ENCODE assay signal across 8 cellular contexts in the genomic region with DNA sequence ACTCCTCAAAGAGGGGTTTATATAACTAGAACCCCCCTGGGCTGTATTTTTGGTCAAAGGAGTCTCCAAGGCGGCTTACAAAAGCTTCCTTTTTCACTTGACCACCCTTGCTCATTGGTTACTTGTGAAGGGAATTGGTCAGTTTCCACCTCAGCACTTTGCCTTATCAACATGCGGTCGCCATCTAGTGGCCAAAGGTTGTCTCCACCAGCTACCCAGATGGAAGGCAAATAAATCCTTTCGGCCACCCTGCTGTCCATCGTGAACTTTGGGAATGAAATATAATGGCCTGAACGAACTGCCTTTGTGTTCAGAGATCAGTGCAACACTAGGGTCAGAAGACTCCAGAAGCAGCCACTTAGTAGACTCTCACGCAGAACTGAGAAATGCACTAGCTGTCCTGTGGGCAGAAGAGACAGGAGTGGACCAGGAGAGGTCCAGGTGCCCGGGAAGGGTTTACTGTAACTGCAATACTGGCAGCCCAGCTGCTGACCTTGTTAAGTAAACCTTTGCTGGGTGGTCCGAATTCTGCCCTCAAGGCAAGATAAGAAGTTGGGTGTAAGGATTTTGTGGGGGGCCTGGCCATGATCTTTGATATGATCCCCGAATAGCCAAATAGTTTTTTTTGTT.
DNase-seq lines count a peak whose midpoint lies in the region; ATAC-seq and TF ChIP-seq lines count a peak whose summit lies in the region.

No MANE protein-coding gene starts in this region.

- no peaks in the 10 kb centered on the region for H3K27me3 ChIP-seq in WERI-Rb-1 (ENCODE audit: insufficient read depth, low read depth, severe bottlenecking)
- no peaks in the 10 kb centered on the region for H3K27me3 ChIP-seq in lower lobe of right lung (ENCODE audit: low read depth)

- intact Hi-C loops in lower lobe of right lung (cut with DNase I) = loop anchor here (10.0 kb wide), 1 partner anchor 122 kb away; no protein-coding TSS in a partner anchor

- TF ChIP-seq CTCF in WERI-Rb-1 (IDR thresholded peaks at IDR 0.05; ENCODE audit: low read depth, low read length) (peak; percentile 86), lower lobe of right lung (IDR thresholded peaks at IDR 0.05) (peak; percentile 91)

- no peak overlapping the region for H3K27ac ChIP-seq in WERI-Rb-1
- no peak overlapping the region for H3K27ac ChIP-seq in lower lobe of right lung

- H3K36me3 ChIP-seq in WERI-Rb-1 (no peaks in the 10 kb centered on the region), lower lobe of right lung (peaks cover 9% of the 10 kb centered on the region)

- H3K4me3 ChIP-seq in WERI-Rb-1 (ENCODE audit: low read depth, low read length) (no peak overlapping the region), lower lobe of right lung (no peak overlapping the region)

- peak; percentile 69 for ATAC-seq in GM21423 (IDR thresholded peaks at IDR 0.05; ENCODE audit: unreplicated experiment)
- peak; percentile 70 to 80 for ATAC-seq in lower lobe of right lung
- ATAC-seq in HG03469 (IDR thresholded peaks at IDR 0.05; ENCODE audit: unreplicated experiment) = no peak

- peaks cover 24% of the 10 kb centered on the region for H3K4me1 ChIP-seq in lower lobe of right lung

- H3K9me3 ChIP-seq in WERI-Rb-1 (ENCODE audit: severe bottlenecking) (no peaks in the 10 kb centered on the region), lower lobe of right lung (no peaks in the 10 kb centered on the region)

- DNase-seq in Daoy (ENCODE audit: low read depth) = peak; percentile 67
- DNase-seq in M059J (ENCODE audit: low read depth) = peak; percentile 72
- DNase-seq in WERI-Rb-1 = peak; percentile 82
- peak; percentile 67 to 78 for DNase-seq in dermis microvascular lymphatic vessel endothelial cell (ENCODE audit: low read depth in 2 of 2)
- DNase-seq in lower lobe of right lung = peak; percentile 74
- peak; percentile 5 to 12 for DNase-seq in stimulated activated CD8-positive, alpha-beta memory T cell treated with anti-CD3 and anti-CD28 coated beads, Interleukin-4, amount 100 ng/mL, for 4 hours (ENCODE audit: low read depth in 2 of 2, low spot score in 1 of 2)

Comparison
In these comparisons a context has a peak if more than half of its experiments do, and no peak if none do; other contexts are left out.
1. DNase-seq: peak in every context shown above with its lines; median percentile 82 in WERI-Rb-1; 74 in lower lobe of right lung; 72 in dermis microvascular lymphatic vessel endothelial cell; 72 in M059J; 67 in Daoy; 8 in stimulated activated CD8-positive, alpha-beta memory T cell treated with anti-CD3 and anti-CD28 coated beads, Interleukin-4, amount 100 ng/mL, for 4 hours.